ENCODE assay signal across 2 cellular contexts in the genomic region with DNA sequence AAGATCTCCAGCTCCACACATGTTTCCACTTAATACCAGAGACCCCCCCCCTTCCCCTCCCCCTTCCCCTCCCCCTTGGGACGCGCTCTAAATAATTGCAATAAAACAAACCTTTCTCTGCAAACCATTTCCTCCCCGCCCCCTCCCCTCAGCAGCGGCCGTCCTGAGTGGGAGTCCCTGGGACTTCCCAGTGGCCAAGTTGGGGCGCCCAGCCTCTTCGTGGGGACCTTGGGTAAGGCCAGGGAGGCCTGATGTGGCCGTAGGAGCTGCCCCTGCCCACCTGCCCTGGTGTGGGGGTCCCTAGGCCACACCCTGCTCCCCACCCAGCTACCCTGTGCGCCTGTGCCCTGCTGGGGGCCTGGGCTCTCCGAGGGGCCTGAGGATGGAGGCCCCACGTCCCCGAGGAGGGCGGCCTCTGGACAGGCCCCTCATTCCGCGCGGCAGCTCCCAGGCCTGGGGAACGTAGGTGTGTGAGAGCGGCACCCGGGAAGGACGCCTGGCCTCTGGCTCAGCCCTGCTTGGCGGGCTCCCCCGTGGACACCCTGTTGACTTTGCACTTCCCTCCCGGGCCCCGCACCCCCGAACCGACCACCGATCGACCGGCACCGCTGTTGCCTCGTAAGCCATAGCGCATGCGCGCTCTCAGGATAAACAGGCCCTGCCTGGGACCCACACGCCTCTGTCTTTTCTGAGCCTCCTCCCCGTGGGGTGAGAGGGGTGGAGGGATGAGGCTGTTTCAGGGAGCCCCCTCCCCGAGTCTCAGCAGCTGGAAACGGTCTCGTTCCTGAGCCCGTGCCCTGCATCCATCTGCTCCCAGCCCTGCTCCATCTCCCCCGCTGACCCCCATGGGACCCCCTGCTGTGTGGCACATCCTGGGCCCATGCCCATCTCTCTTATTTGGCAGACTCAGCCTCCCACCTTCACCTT.
TF ChIP-seq lines count a peak whose summit lies in the region.

No MANE protein-coding gene starts in this region.

TF ChIP-seq in SK-N-SH, 30 proteins besides CTCF, POLR2A, EP300 and RAD21:
- TF ChIP-seq, protein P1, sequence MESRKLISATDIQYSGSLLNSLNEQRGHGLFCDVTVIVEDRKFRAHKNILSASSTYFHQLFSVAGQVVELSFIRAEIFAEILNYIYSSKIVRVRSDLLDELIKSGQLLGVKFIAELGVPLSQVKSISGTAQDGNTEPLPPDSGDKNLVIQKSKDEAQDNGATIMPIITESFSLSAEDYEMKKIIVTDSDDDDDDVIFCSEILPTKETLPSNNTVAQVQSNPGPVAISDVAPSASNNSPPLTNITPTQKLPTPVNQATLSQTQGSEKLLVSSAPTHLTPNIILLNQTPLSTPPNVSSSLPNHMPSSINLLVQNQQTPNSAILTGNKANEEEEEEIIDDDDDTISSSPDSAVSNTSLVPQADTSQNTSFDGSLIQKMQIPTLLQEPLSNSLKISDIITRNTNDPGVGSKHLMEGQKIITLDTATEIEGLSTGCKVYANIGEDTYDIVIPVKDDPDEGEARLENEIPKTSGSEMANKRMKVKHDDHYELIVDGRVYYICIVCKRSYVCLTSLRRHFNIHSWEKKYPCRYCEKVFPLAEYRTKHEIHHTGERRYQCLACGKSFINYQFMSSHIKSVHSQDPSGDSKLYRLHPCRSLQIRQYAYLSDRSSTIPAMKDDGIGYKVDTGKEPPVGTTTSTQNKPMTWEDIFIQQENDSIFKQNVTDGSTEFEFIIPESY (IDR thresholded peaks at IDR 0.05; ENCODE audit: borderline replicate concordance, low read depth), result no peak
- TF ChIP-seq YY1 (IDR thresholded peaks at IDR 0.05; ENCODE audit: low read depth), result no peak
- no peak for TF ChIP-seq RXRA (IDR thresholded peaks at IDR 0.05; ENCODE audit: borderline replicate concordance, low read depth)
- TF ChIP-seq TEAD4 (IDR thresholded peaks at IDR 0.05; ENCODE audit: borderline replicate concordance, insufficient read depth), result no peak
- no peak for TF ChIP-seq MEF2A (IDR thresholded peaks at IDR 0.05; ENCODE audit: borderline replicate concordance, low read depth)
- TF ChIP-seq SIN3A (IDR thresholded peaks at IDR 0.05; ENCODE audit: borderline replicate concordance, low read depth, low read length), result no peak
- TF ChIP-seq ELF1 (IDR thresholded peaks at IDR 0.05), result no peak
- no peak for TF ChIP-seq GABPA (IDR thresholded peaks at IDR 0.05; ENCODE audit: low read depth)
- no peak for TF ChIP-seq CHD2 (IDR thresholded peaks at IDR 0.05; ENCODE audit: low read length, partially characterized antibody)
- TF ChIP-seq, protein P2, sequence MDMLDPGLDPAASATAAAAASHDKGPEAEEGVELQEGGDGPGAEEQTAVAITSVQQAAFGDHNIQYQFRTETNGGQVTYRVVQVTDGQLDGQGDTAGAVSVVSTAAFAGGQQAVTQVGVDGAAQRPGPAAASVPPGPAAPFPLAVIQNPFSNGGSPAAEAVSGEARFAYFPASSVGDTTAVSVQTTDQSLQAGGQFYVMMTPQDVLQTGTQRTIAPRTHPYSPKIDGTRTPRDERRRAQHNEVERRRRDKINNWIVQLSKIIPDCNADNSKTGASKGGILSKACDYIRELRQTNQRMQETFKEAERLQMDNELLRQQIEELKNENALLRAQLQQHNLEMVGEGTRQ (IDR thresholded peaks at IDR 0.05; ENCODE audit: borderline replicate concordance, low read depth, low read length), result no peak
- no peak for TF ChIP-seq GATA2 (CRISPR knock-in tag; IDR thresholded peaks at IDR 0.05)
- TF ChIP-seq RCOR1 (IDR thresholded peaks at IDR 0.05; ENCODE audit: low read length), result no peak
- TF ChIP-seq EZH2phosphoT487 (IDR thresholded peaks at IDR 0.05; ENCODE audit: borderline replicate concordance, low read depth), result no peak
- no peak for TF ChIP-seq NFIC (IDR thresholded peaks at IDR 0.05; ENCODE audit: borderline replicate concordance)
- no peak for TF ChIP-seq JUND (IDR thresholded peaks at IDR 0.05)
- TF ChIP-seq, protein P3, sequence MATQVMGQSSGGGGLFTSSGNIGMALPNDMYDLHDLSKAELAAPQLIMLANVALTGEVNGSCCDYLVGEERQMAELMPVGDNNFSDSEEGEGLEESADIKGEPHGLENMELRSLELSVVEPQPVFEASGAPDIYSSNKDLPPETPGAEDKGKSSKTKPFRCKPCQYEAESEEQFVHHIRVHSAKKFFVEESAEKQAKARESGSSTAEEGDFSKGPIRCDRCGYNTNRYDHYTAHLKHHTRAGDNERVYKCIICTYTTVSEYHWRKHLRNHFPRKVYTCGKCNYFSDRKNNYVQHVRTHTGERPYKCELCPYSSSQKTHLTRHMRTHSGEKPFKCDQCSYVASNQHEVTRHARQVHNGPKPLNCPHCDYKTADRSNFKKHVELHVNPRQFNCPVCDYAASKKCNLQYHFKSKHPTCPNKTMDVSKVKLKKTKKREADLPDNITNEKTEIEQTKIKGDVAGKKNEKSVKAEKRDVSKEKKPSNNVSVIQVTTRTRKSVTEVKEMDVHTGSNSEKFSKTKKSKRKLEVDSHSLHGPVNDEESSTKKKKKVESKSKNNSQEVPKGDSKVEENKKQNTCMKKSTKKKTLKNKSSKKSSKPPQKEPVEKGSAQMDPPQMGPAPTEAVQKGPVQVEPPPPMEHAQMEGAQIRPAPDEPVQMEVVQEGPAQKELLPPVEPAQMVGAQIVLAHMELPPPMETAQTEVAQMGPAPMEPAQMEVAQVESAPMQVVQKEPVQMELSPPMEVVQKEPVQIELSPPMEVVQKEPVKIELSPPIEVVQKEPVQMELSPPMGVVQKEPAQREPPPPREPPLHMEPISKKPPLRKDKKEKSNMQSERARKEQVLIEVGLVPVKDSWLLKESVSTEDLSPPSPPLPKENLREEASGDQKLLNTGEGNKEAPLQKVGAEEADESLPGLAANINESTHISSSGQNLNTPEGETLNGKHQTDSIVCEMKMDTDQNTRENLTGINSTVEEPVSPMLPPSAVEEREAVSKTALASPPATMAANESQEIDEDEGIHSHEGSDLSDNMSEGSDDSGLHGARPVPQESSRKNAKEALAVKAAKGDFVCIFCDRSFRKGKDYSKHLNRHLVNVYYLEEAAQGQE (IDR thresholded peaks at IDR 0.05; ENCODE audit: low read depth, low read length), result no peak
- TF ChIP-seq TCF12 (IDR thresholded peaks at IDR 0.05), result no peak
- TF ChIP-seq, protein P4, sequence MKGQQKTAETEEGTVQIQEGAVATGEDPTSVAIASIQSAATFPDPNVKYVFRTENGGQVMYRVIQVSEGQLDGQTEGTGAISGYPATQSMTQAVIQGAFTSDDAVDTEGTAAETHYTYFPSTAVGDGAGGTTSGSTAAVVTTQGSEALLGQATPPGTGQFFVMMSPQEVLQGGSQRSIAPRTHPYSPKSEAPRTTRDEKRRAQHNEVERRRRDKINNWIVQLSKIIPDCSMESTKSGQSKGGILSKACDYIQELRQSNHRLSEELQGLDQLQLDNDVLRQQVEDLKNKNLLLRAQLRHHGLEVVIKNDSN (IDR thresholded peaks at IDR 0.05; ENCODE audit: borderline replicate concordance, low read depth), result no peak
- TF ChIP-seq RFX5 (IDR thresholded peaks at IDR 0.05; ENCODE audit: low read length), result no peak
- TF ChIP-seq, protein P5, sequence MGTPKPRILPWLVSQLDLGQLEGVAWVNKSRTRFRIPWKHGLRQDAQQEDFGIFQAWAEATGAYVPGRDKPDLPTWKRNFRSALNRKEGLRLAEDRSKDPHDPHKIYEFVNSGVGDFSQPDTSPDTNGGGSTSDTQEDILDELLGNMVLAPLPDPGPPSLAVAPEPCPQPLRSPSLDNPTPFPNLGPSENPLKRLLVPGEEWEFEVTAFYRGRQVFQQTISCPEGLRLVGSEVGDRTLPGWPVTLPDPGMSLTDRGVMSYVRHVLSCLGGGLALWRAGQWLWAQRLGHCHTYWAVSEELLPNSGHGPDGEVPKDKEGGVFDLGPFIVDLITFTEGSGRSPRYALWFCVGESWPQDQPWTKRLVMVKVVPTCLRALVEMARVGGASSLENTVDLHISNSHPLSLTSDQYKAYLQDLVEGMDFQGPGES (IDR thresholded peaks at IDR 0.05; ENCODE audit: low read depth, low read length), result no peak

TF ChIP-seq in SK-N-SH treated with all-trans-retinoic acid at 6 μM for 48 hours, 23 proteins besides CTCF, POLR2A, EP300 and RAD21:
- TF ChIP-seq ESRRG (CRISPR knock-in tag; IDR thresholded peaks at IDR 0.05) (no peak), RARB (CRISPR knock-in tag; IDR thresholded peaks at IDR 0.05) (no peak), SNAI2 (CRISPR knock-in tag; IDR thresholded peaks at IDR 0.05) (no peak), ARNTL (CRISPR knock-in tag; IDR thresholded peaks at IDR 0.05; ENCODE audit: borderline replicate concordance, low read depth) (no peak), TOX (CRISPR knock-in tag; IDR thresholded peaks at IDR 0.05; ENCODE audit: borderline replicate concordance) (no peak), CSDC2 (CRISPR knock-in tag; IDR thresholded peaks at IDR 0.05) (no peak), ZFP3 (CRISPR knock-in tag; IDR thresholded peaks at IDR 0.05) (no peak), ZNF70 (CRISPR knock-in tag; IDR thresholded peaks at IDR 0.05) (no peak), GLIS3 (CRISPR knock-in tag; IDR thresholded peaks at IDR 0.05) (no peak), TCF4 (CRISPR knock-in tag; IDR thresholded peaks at IDR 0.05; ENCODE audit: borderline replicate concordance) (no peak), ZNF8 (CRISPR knock-in tag; IDR thresholded peaks at IDR 0.05) (no peak)
- TF ChIP-seq, protein P6, sequence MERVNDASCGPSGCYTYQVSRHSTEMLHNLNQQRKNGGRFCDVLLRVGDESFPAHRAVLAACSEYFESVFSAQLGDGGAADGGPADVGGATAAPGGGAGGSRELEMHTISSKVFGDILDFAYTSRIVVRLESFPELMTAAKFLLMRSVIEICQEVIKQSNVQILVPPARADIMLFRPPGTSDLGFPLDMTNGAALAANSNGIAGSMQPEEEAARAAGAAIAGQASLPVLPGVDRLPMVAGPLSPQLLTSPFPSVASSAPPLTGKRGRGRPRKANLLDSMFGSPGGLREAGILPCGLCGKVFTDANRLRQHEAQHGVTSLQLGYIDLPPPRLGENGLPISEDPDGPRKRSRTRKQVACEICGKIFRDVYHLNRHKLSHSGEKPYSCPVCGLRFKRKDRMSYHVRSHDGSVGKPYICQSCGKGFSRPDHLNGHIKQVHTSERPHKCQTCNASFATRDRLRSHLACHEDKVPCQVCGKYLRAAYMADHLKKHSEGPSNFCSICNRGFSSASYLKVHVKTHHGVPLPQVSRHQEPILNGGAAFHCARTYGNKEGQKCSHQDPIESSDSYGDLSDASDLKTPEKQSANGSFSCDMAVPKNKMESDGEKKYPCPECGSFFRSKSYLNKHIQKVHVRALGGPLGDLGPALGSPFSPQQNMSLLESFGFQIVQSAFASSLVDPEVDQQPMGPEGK (CRISPR knock-in tag; IDR thresholded peaks at IDR 0.05; ENCODE audit: borderline replicate concordance), result no peak
- TF ChIP-seq, protein P7, sequence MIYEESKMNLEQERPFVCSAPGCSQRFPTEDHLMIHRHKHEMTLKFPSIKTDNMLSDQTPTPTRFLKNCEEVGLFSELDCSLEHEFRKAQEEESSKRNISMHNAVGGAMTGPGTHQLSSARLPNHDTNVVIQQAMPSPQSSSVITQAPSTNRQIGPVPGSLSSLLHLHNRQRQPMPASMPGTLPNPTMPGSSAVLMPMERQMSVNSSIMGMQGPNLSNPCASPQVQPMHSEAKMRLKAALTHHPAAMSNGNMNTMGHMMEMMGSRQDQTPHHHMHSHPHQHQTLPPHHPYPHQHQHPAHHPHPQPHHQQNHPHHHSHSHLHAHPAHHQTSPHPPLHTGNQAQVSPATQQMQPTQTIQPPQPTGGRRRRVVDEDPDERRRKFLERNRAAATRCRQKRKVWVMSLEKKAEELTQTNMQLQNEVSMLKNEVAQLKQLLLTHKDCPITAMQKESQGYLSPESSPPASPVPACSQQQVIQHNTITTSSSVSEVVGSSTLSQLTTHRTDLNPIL (CRISPR knock-in tag; IDR thresholded peaks at IDR 0.05; ENCODE audit: low read depth), result no peak
- TF ChIP-seq, protein P8, sequence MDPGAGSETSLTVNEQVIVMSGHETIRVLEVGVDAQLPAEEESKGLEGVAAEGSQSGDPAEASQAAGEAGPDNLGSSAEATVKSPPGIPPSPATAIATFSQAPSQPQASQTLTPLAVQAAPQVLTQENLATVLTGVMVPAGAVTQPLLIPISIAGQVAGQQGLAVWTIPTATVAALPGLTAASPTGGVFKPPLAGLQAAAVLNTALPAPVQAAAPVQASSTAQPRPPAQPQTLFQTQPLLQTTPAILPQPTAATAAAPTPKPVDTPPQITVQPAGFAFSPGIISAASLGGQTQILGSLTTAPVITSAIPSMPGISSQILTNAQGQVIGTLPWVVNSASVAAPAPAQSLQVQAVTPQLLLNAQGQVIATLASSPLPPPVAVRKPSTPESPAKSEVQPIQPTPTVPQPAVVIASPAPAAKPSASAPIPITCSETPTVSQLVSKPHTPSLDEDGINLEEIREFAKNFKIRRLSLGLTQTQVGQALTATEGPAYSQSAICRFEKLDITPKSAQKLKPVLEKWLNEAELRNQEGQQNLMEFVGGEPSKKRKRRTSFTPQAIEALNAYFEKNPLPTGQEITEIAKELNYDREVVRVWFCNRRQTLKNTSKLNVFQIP (CRISPR knock-in tag; IDR thresholded peaks at IDR 0.05; ENCODE audit: borderline replicate concordance, low read depth), result no peak
- TF ChIP-seq, protein P9, sequence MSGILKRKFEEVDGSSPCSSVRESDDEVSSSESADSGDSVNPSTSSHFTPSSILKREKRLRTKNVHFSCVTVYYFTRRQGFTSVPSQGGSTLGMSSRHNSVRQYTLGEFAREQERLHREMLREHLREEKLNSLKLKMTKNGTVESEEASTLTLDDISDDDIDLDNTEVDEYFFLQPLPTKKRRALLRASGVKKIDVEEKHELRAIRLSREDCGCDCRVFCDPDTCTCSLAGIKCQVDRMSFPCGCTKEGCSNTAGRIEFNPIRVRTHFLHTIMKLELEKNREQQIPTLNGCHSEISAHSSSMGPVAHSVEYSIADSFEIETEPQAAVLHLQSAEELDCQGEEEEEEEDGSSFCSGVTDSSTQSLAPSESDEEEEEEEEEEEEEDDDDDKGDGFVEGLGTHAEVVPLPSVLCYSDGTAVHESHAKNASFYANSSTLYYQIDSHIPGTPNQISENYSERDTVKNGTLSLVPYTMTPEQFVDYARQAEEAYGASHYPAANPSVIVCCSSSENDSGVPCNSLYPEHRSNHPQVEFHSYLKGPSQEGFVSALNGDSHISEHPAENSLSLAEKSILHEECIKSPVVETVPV (CRISPR knock-in tag; IDR thresholded peaks at IDR 0.05), result no peak
